1 cellular context compared by ENCODE assay signal in the genomic region with DNA sequence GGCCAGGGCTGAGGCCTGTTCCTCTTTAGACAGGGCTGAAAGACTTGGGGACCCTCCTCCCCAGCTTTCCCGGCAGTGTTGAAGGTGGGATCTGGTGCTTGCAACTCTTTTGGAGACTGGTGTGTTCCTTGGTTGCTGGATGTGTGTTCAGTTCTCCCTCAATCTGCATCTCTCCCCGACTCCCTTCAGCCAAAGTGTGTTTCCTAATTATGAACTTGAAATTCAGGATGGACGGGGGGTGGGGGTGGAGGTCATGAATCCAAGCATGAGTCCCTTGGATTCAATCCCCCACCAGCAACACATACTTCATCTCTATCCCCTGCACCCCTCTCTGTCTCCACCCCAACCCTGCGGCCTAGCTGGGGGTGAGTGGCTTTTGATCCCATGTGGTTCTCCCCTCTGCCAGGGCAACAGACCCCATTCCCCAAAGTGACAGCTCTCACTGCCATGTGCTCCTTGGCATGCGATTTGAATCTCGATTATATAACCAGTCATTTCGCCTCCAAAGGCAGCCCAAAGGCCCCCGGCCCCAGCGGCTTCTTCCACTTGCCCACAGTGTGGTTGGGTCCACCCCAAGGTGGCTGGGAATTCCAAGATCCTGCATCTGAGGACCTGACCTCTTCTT.
TF ChIP-seq lines count a peak whose summit lies in the region.

No MANE protein-coding gene starts in this region.

TF ChIP-seq in WTC11, 78 proteins besides CTCF, POLR2A, EP300 and RAD21 (continued from another document):
- TF ChIP-seq, protein P1, sequence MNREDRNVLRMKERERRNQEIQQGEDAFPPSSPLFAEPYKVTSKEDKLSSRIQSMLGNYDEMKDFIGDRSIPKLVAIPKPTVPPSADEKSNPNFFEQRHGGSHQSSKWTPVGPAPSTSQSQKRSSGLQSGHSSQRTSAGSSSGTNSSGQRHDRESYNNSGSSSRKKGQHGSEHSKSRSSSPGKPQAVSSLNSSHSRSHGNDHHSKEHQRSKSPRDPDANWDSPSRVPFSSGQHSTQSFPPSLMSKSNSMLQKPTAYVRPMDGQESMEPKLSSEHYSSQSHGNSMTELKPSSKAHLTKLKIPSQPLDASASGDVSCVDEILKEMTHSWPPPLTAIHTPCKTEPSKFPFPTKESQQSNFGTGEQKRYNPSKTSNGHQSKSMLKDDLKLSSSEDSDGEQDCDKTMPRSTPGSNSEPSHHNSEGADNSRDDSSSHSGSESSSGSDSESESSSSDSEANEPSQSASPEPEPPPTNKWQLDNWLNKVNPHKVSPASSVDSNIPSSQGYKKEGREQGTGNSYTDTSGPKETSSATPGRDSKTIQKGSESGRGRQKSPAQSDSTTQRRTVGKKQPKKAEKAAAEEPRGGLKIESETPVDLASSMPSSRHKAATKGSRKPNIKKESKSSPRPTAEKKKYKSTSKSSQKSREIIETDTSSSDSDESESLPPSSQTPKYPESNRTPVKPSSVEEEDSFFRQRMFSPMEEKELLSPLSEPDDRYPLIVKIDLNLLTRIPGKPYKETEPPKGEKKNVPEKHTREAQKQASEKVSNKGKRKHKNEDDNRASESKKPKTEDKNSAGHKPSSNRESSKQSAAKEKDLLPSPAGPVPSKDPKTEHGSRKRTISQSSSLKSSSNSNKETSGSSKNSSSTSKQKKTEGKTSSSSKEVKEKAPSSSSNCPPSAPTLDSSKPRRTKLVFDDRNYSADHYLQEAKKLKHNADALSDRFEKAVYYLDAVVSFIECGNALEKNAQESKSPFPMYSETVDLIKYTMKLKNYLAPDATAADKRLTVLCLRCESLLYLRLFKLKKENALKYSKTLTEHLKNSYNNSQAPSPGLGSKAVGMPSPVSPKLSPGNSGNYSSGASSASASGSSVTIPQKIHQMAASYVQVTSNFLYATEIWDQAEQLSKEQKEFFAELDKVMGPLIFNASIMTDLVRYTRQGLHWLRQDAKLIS (CRISPR knock-in tag; IDR thresholded peaks at IDR 0.05; ENCODE audit: borderline replicate concordance) = no peak
